Comparison of ENCODE assay signal across 8 cellular contexts in the genomic region with DNA sequence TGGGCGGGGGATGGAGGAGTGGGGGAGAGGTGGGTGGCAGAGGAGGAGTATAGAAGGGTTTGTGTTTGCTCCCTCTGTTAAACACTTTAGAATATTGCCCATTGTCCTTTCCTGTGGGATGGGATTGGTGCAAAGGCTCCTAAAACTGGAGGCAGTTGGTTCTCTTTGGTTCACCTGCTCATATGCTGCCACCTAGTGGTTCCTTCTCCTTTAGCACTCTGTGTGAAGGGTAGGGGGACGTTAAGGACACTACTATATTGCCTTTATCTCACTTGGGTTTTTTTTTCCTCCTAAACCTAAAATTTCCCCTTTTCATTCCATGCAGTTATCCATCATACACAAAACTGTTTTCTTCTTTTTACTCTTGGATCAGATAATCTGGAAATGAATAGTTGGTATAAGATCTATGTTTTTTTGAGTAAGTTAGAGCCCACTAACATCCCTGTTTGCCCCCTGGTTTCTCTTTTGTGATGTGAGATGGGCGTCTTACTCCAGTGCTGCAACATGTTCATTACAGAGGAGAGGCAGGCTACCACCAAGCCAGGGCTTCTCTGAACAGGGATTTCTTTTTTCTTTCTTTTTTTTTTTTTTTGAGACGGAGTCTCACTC. TPM values are rescaled to one million over a fixed set of nuclear protein-coding genes. Genes with fewer than 3 reads are reported as not detected.
A peak's percentile ranks its signal among the peaks of the same experiment; 100 is the strongest.
DNase-seq lines count a peak whose midpoint lies in the region; ATAC-seq and TF ChIP-seq lines count a peak whose summit lies in the region.

No MANE protein-coding gene starts in this region.

- no peaks in the 10 kb centered on the region for H3K27me3 Mint-ChIP-seq in activated CD4-positive, alpha-beta memory T cell treated with anti-CD3 and anti-CD28 coated beads for 36 hours

- POLR2A ChIA-PET in BJ (lab: Charles Lee), result no interaction called here
- POLR2A ChIA-PET in activated CD4-positive, alpha-beta memory T cell treated with anti-CD3 and anti-CD28 coated beads for 36 hours (lab: Charles Lee), result interaction anchor here (1.0 kb wide), 1 partner anchor 35 kb away, joined by 3 read pairs; no protein-coding TSS in a partner anchor

- no peaks in the 10 kb centered on the region for H3K9me3 Mint-ChIP-seq in activated CD4-positive, alpha-beta memory T cell treated with anti-CD3 and anti-CD28 coated beads for 36 hours

- H3K4me1 ChIP-seq in mucosa of descending colon (ENCODE audit: low read depth) (no peaks in the 10 kb centered on the region), tibial artery (peaks cover 0 to 6% (median 0%) of the 10 kb centered on the region in 4 donors)

- no peak for DNase-seq in BJ (ENCODE audit: low read depth)
- DNase-seq in HCEC 1CT, result peak; percentile 46
- DNase-seq in NCI-H510A (lab: John Stamatoyannopoulos, UW), result peak; percentile 97
- DNase-seq in activated CD4-positive, alpha-beta memory T cell treated with anti-CD3 and anti-CD28 coated beads for 36 hours, result peak; percentile 49
- DNase-seq in epidermal melanocyte (ENCODE audit: insufficient read length, low spot score), result peak; percentile 75
- DNase-seq in mucosa of descending colon, result peak in 1 of 3 donors; percentile 86
- peak in 1 of 2 donors; percentile 58 for DNase-seq in tibial artery

- H3K27me3 ChIP-seq in BJ (ENCODE audit: control insufficient read depth, insufficient read depth, low read length), result peaks cover 4% of the 10 kb centered on the region
- no peaks in the 10 kb centered on the region for H3K27me3 ChIP-seq in tibial artery

- H3K27ac Mint-ChIP-seq in activated CD4-positive, alpha-beta memory T cell treated with anti-CD3 and anti-CD28 coated beads for 36 hours, result no peak overlapping the region

- no peaks in the 10 kb centered on the region for H3K36me3 ChIP-seq in BJ (ENCODE audit: control insufficient read depth, insufficient read depth, low read length)
- no peaks in the 10 kb centered on the region for H3K36me3 ChIP-seq in mucosa of descending colon (ENCODE audit: low read depth)
- peaks cover 0 to 4% (median 0%) of the 10 kb centered on the region in 3 donors for H3K36me3 ChIP-seq in tibial artery

- H3K4me3 ChIP-seq in BJ (ENCODE audit: low read depth, low read length) (no peak overlapping the region), mucosa of descending colon (no peak overlapping the region), tibial artery (no peak overlapping the region)

- no peak overlapping the region for H3K27ac ChIP-seq in tibial artery

- ATAC-seq in mucosa of descending colon (peak; percentile 85), HG02571 (IDR thresholded peaks at IDR 0.05; ENCODE audit: unreplicated experiment) (no peak)

- H3K4me3 Mint-ChIP-seq in activated CD4-positive, alpha-beta memory T cell treated with anti-CD3 and anti-CD28 coated beads for 36 hours, result no peak overlapping the region

- H3K9me3 ChIP-seq in mucosa of descending colon, result no peaks in the 10 kb centered on the region
- H3K9me3 ChIP-seq in tibial artery, result no peaks in the 10 kb centered on the region

- peak; percentile 87 for TF ChIP-seq CTCF in BJ (IDR thresholded peaks at IDR 0.05; ENCODE audit: insufficient read depth, low read depth, low read length)
- peak; percentile 42 for TF ChIP-seq CTCF in mucosa of descending colon (IDR thresholded peaks at IDR 0.05)
- TF ChIP-seq CTCF in tibial artery (IDR thresholded peaks at IDR 0.05), result peak; percentile 82 to 89

- intact Hi-C loops in activated CD4-positive, alpha-beta memory T cell treated with anti-CD3 and anti-CD28 coated beads for 36 hours (cut with micrococcal nuclease), result loop anchor here (1.0 to 10.0 kb wide), 3 partner anchors 51 to 483 kb away; partner anchors contain the start of genes HOXB7 and HOXB8
- intact Hi-C loops in mucosa of descending colon (cut with DNase I, micrococcal nuclease), result loop anchor here in 1 of 2 donors (5.0 kb wide), 1 partner anchor 104 kb away; no protein-coding TSS in a partner anchor
- intact Hi-C loops in tibial artery (cut with DNase I; ENCODE audit: low total_unique reads), result loop anchor here (2.0 to 5.0 kb wide), 2 partner anchors 54 to 107 kb away; no protein-coding TSS in a partner anchor

- CTCF ChIA-PET in BJ (lab: Yijun Ruan, JAX), result interaction anchor here (0.6 to 8.7 kb wide), 16 partner anchors 10 to 120 kb away, joined by 3 to 74 read pairs (median 6); partner anchors contain the start of gene SNX11
- CTCF ChIA-PET in activated CD4-positive, alpha-beta memory T cell treated with anti-CD3 and anti-CD28 coated beads for 36 hours (lab: Charles Lee), result interaction anchor here (0.6 to 7.3 kb wide), 22 partner anchors 8 to 487 kb away, joined by 3 to 79 read pairs (median 4); partner anchors contain the start of genes NFE2L1 and SNX11

- no peaks in the 10 kb centered on the region for H3K4me1 Mint-ChIP-seq in activated CD4-positive, alpha-beta memory T cell treated with anti-CD3 and anti-CD28 coated beads for 36 hours (ENCODE audit: low read depth)

- peaks cover 4% of the 10 kb centered on the region for H3K36me3 Mint-ChIP-seq in activated CD4-positive, alpha-beta memory T cell treated with anti-CD3 and anti-CD28 coated beads for 36 hours

RNA-seq across cellular contexts. Expression of gene SNX11, which starts 23.8 kb away (rescaled TPM):
- polyA plus RNA-seq in BJ (2011; rRNA removed), result 23.5 and 27.3 TPM in 2 replicates
- polyA minus RNA-seq in BJ (2011; rRNA and poly(A)+ RNA removed), result 12.0 and 16.9 TPM in 2 replicates
- 10 to 100 TPM; 19.7 to 21.7 TPM for total RNA-seq in activated CD4-positive, alpha-beta memory T cell treated with anti-CD3 and anti-CD28 coated beads for 36 hours
- 10 to 100 TPM; 25.4 to 26.5 (median 25.4) TPM for total RNA-seq in mucosa of descending colon

RNA-seq across cellular contexts. Expression of gene CBX1, which starts 30.0 kb away (rescaled TPM):
- polyA plus RNA-seq in BJ (2011; rRNA removed), result 20.7 and 40.4 TPM in 2 replicates
- polyA minus RNA-seq in BJ (2011; rRNA and poly(A)+ RNA removed), result 7.6 and 7.8 TPM in 2 replicates
- 10 to 100 TPM; 55.3 to 56.7 TPM for total RNA-seq in activated CD4-positive, alpha-beta memory T cell treated with anti-CD3 and anti-CD28 coated beads for 36 hours
- total RNA-seq in mucosa of descending colon, result 10 to 100 TPM; 27.5 to 45.3 (median 28.8) TPM
